Comparison of ENCODE assay signal across 27 cellular contexts in the genomic region with DNA sequence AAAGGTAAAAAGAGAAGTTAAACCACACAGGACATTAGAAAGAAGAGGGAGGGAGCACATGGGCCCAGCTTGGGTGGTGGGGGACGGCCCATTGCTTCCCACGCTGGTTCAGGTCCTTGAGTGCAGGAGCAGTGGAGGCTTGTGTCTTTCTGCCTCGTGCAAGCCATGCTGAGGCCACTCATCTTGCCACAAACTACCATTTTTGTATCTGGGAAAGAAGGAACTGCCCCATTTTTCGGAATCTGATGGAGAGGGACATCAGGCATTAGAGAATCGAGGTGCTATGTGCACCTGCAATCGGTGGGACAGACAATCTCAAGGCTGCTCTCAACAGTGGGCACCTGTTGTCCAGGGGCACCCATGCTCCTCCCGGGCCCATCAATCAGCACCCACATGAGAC.
DNase-seq lines count a peak whose midpoint lies in the region; ATAC-seq, FAIRE-seq and TF ChIP-seq lines count a peak whose summit lies in the region.
"Had no signal": no experiment of that assay in that cellular context is flagged by ENCODE, and none has a peak within 500 bp of the region (broad histone marks: within the 10 kb centered on the region; RNA-seq: fewer than 3 reads in every experiment).

No MANE protein-coding gene starts in this region.

- no peaks in the 10 kb centered on the region for H3K79me2 ChIP-seq in GM23338 (replicated peaks; ENCODE audit: insufficient read depth)

- no peaks in the 10 kb centered on the region for H3K4me1 ChIP-seq in GM23338 (ENCODE audit: insufficient read depth)
- H3K4me1 ChIP-seq in lung (ENCODE audit: control insufficient read depth in 2 of 2, insufficient read depth in 2 of 2, low read length in 2 of 2): peaks cover 0 to 1% of the 10 kb centered on the region in 2 donors
- H3K4me1 ChIP-seq in pancreas: no peaks in the 10 kb centered on the region
- H3K4me1 ChIP-seq in gastroesophageal sphincter: no peaks in the 10 kb centered on the region
- H3K4me1 ChIP-seq: BE2C, BLaER1 had no signal

- H4K20me1 ChIP-seq in GM23338 (replicated peaks; ENCODE audit: insufficient read depth): no peaks in the 10 kb centered on the region
- H4K20me1 ChIP-seq: BLaER1 had no signal

- FAIRE-seq in pancreas (lab: Jason Lieb, UNC): no peak
- FAIRE-seq: A204.1, GM12878, GM12892, GM19239 had no signal

- TF ChIP-seq POLR2A in gastroesophageal sphincter (IDR thresholded peaks at IDR 0.05): no peak

- 84% methylated on average over 7 of the region's 7 CpGs for WGBS in lung, 2 donors
- 83 to 88% methylated on average over 7 of the region's 7 CpGs for WGBS in pancreas, 2 donors
- WGBS in gastroesophageal sphincter (ENCODE audit: low coverage in 1 of 2), 2 donors: 78 to 97% methylated on average over 5 to 7 of the region's 7 CpGs

- no peak overlapping the region for H3K4me2 ChIP-seq in GM23338
- H3K4me2 ChIP-seq: BLaER1 had no signal

- TF ChIP-seq CTCF in GM23338 (conservative IDR thresholded peaks at IDR 0.05; ENCODE audit: low read depth in 2 of 2): no peak
- TF ChIP-seq CTCF in lung (IDR thresholded peaks at IDR 0.05; ENCODE audit: control extremely low read depth, extremely low read depth): no peak
- no peak for TF ChIP-seq CTCF in pancreas (IDR thresholded peaks at IDR 0.05)
- no peak for TF ChIP-seq CTCF in gastroesophageal sphincter (IDR thresholded peaks at IDR 0.05)

- no peaks in the 10 kb centered on the region for H3K27me3 ChIP-seq in GM23338 (ENCODE audit: insufficient read depth)
- H3K27me3 ChIP-seq in lung (ENCODE audit: control insufficient read depth, insufficient read depth): no peaks in the 10 kb centered on the region
- H3K27me3 ChIP-seq in pancreas: no peaks in the 10 kb centered on the region
- H3K27me3 ChIP-seq in gastroesophageal sphincter: no peaks in the 10 kb centered on the region
- H3K27me3 ChIP-seq: BE2C, BLaER1 had no signal

- 0 out of 3 replicates have a peak, but pooled peaks cover under 1% of the 10 kb centered on the region for H3K36me3 Mint-ChIP-seq in GM23338 (ENCODE audit: low read depth)
- H3K36me3 Mint-ChIP-seq: CD14-positive monocyte; CD4-positive, alpha-beta memory T cell; CD4-positive, CD25-positive, alpha-beta regulatory T cell; CD8-positive, alpha-beta memory T cell had no signal

- no peak for TF ChIP-seq EP300 in gastroesophageal sphincter (IDR thresholded peaks at IDR 0.05)

- H3K9me3 Mint-ChIP-seq in GM23338: no peaks in the 10 kb centered on the region

- H3K9me2 ChIP-seq in GM23338 (ENCODE audit: insufficient read depth): no peaks in the 10 kb centered on the region

- ATAC-seq in GM23338: no peak
- ATAC-seq in lung (ENCODE audit: insufficient read depth, low FRiP score): no peak
- no peak for ATAC-seq in pancreas
- ATAC-seq in GM18498 (IDR thresholded peaks at IDR 0.05; ENCODE audit: unreplicated experiment): no peak
- no peak for ATAC-seq in gastroesophageal sphincter
- ATAC-seq: GM12878 had no signal

- H3K4me1 Mint-ChIP-seq in GM23338: no peaks in the 10 kb centered on the region
- H3K4me1 Mint-ChIP-seq: CD14-positive monocyte; CD4-positive, alpha-beta memory T cell; CD4-positive, CD25-positive, alpha-beta regulatory T cell; CD8-positive, alpha-beta memory T cell had no signal

- H3K27ac Mint-ChIP-seq in GM23338: no peak overlapping the region
- H3K27ac Mint-ChIP-seq: CD14-positive monocyte; CD4-positive, alpha-beta memory T cell; CD4-positive, CD25-positive, alpha-beta regulatory T cell; CD8-positive, alpha-beta memory T cell had no signal

- intact Hi-C loops in pancreas (cut with DNase I): no loop called here

- peak; percentile 33 for DNase-seq in GM23338 (ENCODE audit: low spot score)
- peak; percentile 27 for DNase-seq in ecto neural progenitor cell (ENCODE audit: low spot score)
- peak; percentile 17 for DNase-seq in lung (ENCODE audit: low spot score)
- DNase-seq in pancreas: no peak
- DNase-seq: 8988T; ACHN; BE2C; C1 segment of cervical spinal cord; CD4-positive, alpha-beta memory T cell; CD4-positive, CD25-positive, alpha-beta regulatory T cell; CD8-positive, alpha-beta memory T cell; COR-L47; DMS 273 treated with DMSO at 0.1 percent for 48 hours; DMS153; DMS53; DMS79; DND-41; EL; GDM1 had no signal

- H3K36me3 ChIP-seq in GM23338 (ENCODE audit: insufficient read depth) (no peaks in the 10 kb centered on the region), lung (ENCODE audit: control insufficient read depth in 2 of 2, insufficient read depth in 2 of 2, low read length in 2 of 2) (no peaks in the 10 kb centered on the region), pancreas (no peaks in the 10 kb centered on the region), gastroesophageal sphincter (peaks cover 0 to 26% of the 10 kb centered on the region in 2 donors)
- H3K36me3 ChIP-seq: BE2C, BLaER1 had no signal

- no peak overlapping the region for H3K4me3 Mint-ChIP-seq in GM23338
- H3K4me3 Mint-ChIP-seq: CD14-positive monocyte; CD4-positive, alpha-beta memory T cell; CD4-positive, CD25-positive, alpha-beta regulatory T cell; CD8-positive, alpha-beta memory T cell had no signal

- no peaks in the 10 kb centered on the region for H3F3A ChIP-seq in GM23338 (replicated peaks; ENCODE audit: low read depth)

- H2AFZ ChIP-seq in GM23338: no peak overlapping the region

- H3K27ac ChIP-seq in GM23338 (ENCODE audit: low read depth) (no peak overlapping the region), lung (ENCODE audit: low read depth in 1 of 2, low read length in 1 of 2) (no peak overlapping the region), pancreas (no peak overlapping the region), gastroesophageal sphincter (no peak overlapping the region)
- H3K27ac ChIP-seq: BLaER1 had no signal

- no peaks in the 10 kb centered on the region for H3K9me3 ChIP-seq in lung (ENCODE audit: control insufficient read depth in 2 of 2, insufficient read depth in 1 of 2, low read length in 1 of 2)
- no peaks in the 10 kb centered on the region for H3K9me3 ChIP-seq in pancreas
- H3K9me3 ChIP-seq in gastroesophageal sphincter: no peaks in the 10 kb centered on the region
- H3K9me3 ChIP-seq: BE2C, BLaER1 had no signal

- peaks cover 3% of the 10 kb centered on the region for H3K27me3 Mint-ChIP-seq in GM23338 (ENCODE audit: insufficient read depth, low read depth, poor library complexity)
- H3K27me3 Mint-ChIP-seq: CD4-positive, CD25-positive, alpha-beta regulatory T cell had no signal

- H3K4me3 ChIP-seq in GM23338 (no peak overlapping the region), lung (no peak overlapping the region), pancreas (no peak overlapping the region), gastroesophageal sphincter (no peak overlapping the region)
- H3K4me3 ChIP-seq: BLaER1, GM12878 had no signal

TF ChIP-seq in GM23338, 12 proteins besides CTCF, POLR2A, EP300 and RAD21:
- TF ChIP-seq STAT1 (IDR thresholded peaks at IDR 0.05; ENCODE audit: unreplicated experiment) (no peak), EZH2phosphoT487 (IDR thresholded peaks at IDR 0.05; ENCODE audit: unreplicated experiment) (no peak), CREB1 (CRISPR knock-in tag; IDR thresholded peaks at IDR 0.05; ENCODE audit: low read depth) (no peak), ZNF331 (CRISPR knock-in tag; IDR thresholded peaks at IDR 0.05; ENCODE audit: low read depth) (no peak), POLR2AphosphoS5 (IDR thresholded peaks at IDR 0.05; ENCODE audit: low read depth) (no peak), NANOG (IDR thresholded peaks at IDR 0.05; ENCODE audit: borderline replicate concordance) (no peak), EZH2 (IDR thresholded peaks at IDR 0.05; ENCODE audit: low read depth, unreplicated experiment) (no peak)

Comparison
In these comparisons a context has a peak if more than half of its experiments do, and no peak if none do; other contexts are left out.
1. DNase-seq: peak in GM23338 (single experiment), ecto neural progenitor cell (single experiment) and lung (single experiment); none in pancreas (0 of 6).